Comparison of ENCODE assay signal across 10 cellular contexts in the genomic region with DNA sequence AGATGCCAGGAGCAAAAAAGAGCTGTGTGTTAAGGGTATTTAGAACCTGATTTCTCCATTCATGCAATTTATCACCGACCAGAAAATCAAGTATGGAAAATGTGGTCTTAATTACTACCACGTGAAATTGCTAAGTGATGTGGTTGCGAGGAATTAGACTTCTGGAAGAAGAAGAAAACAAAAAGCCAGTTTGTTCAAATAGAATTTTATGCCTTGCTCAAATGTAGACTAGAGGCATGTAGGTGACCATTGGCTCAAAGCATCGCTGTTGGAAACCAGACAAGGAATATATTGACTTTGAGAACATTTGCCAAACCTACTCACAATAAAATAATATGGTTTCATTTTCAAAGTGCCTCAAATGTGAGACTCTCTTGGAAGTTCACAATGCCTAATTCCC.
"Had no signal": no experiment of that assay in that cellular context is flagged by ENCODE, and none has a peak within 500 bp of the region (broad histone marks: within the 10 kb centered on the region; RNA-seq: fewer than 3 reads in every experiment).

No MANE protein-coding gene starts in this region.

- H3K9me3 ChIP-seq: adrenal gland had no signal

- ATAC-seq: left cardiac atrium, WTC11 had no signal

- H3K4me3 ChIP-seq: adrenal gland, dorsolateral prefrontal cortex had no signal

- H3K27ac ChIP-seq: adrenal gland, dorsolateral prefrontal cortex had no signal

- DNase-seq: activated CD4-positive, alpha-beta T cell treated with anti-CD3 and anti-CD28 coated beads, Interleukin-2, amount 10 ng/mL, durations not matched to agents 7 days and 5 days; activated naive CD4-positive, alpha-beta T cell treated with anti-CD3 and anti-CD28 coated beads, Interleukin-2, amount 10 ng/mL, durations not matched to agents 7 days and 5 days; activated T-cell treated with anti-CD3 and anti-CD28 coated beads for 4 hours; adrenal gland; dorsolateral prefrontal cortex; glutamatergic neuron; left cardiac atrium; mammary epithelial cell; stimulated activated CD4-positive, alpha-beta T cell treated with anti-CD3 and anti-CD28 coated beads, Interleukin-4, amount 100 ng/mL, for 1 hour had no signal

- H3K27me3 ChIP-seq: adrenal gland had no signal

- H3K36me3 ChIP-seq: adrenal gland had no signal

- H3K4me1 ChIP-seq: adrenal gland had no signal
